In the genomic region with DNA sequence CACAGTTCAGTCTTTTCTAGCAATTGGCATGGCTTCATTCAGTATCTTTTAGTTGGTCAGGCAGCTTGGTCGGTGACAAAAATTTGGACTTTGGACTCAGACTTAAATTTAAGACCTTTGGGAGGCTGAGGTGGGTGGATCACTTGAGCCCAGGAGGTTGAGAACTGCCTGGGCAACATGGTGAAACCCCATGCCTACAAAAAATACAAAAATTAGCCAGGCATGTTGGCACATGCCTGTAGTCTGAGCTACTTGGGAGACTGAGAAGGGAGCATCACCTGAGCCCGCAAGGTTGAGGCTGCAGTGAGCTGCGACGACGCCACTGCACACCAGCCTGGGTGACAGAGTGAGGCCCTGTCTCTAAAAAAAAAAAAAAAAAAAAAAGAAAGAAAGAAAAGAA, we compare ENCODE assay signal across 22 cellular contexts. TPM values are rescaled to one million over a fixed set of nuclear protein-coding genes. Genes with fewer than 3 reads are reported as not detected.
DNase-seq lines count a peak whose midpoint lies in the region; ATAC-seq, FAIRE-seq and TF ChIP-seq lines count a peak whose summit lies in the region.
"Had no signal": no experiment of that assay in that cellular context is flagged by ENCODE, and none has a peak within 500 bp of the region (broad histone marks: within the 10 kb centered on the region; RNA-seq: fewer than 3 reads in every experiment).

No MANE protein-coding gene starts in this region.

- no peak for TF ChIP-seq POLR2A in body of pancreas (IDR thresholded peaks at IDR 0.05)

- H3K36me3 ChIP-seq in BLaER1 treated with 17β-estradiol and CSF1 and Interleukin-3, amounts not matched to agents 10 nM and 100 nM, result no peaks in the 10 kb centered on the region
- H3K36me3 ChIP-seq in HUES48 (ENCODE audit: control insufficient read depth, insufficient read depth, low read length) (no peaks in the 10 kb centered on the region), body of pancreas (replicated peaks in 1 of 2; ENCODE audit: insufficient read depth in 1 of 2, low read depth in 2 of 2) (no peaks in the 10 kb centered on the region), keratinocyte (ENCODE audit: control insufficient read depth in 2 of 2, extremely low read depth in 1 of 2, insufficient read depth in 2 of 2, low read length in 2 of 2) (no peaks in the 10 kb centered on the region)
- H3K36me3 ChIP-seq: SJSA1 had no signal

- no peaks in the 10 kb centered on the region for H3K27me3 ChIP-seq in BLaER1 treated with 17β-estradiol and CSF1 and Interleukin-3, amounts not matched to agents 10 nM and 100 nM
- no peaks in the 10 kb centered on the region for H3K27me3 ChIP-seq in HUES48 (ENCODE audit: control insufficient read depth, insufficient read depth, low read length)
- H3K27me3 ChIP-seq in body of pancreas, result no peaks in the 10 kb centered on the region
- no peaks in the 10 kb centered on the region for H3K27me3 ChIP-seq in keratinocyte (ENCODE audit: control insufficient read depth, extremely low read depth, insufficient read depth, low read length)
- H3K27me3 ChIP-seq: SJSA1 had no signal

- H4K20me1 ChIP-seq in BLaER1 treated with 17β-estradiol and CSF1 and Interleukin-3, amounts not matched to agents 10 nM and 100 nM, result no peaks in the 10 kb centered on the region
- no peaks in the 10 kb centered on the region for H4K20me1 ChIP-seq in keratinocyte (ENCODE audit: control insufficient read depth, extremely low read depth, insufficient read depth, low read length)

- peak overlapping the region in 1 of 11 experiments; percentile 26; a peak in 1 of 22 replicates for H3K9ac ChIP-seq in BLaER1 treated with 17β-estradiol and CSF1 and Interleukin-3, amounts not matched to agents 10 nM and 100 nM
- H3K9ac ChIP-seq in HUES48 (ENCODE audit: low read depth, low read length), result no peak overlapping the region
- H3K9ac ChIP-seq in keratinocyte (ENCODE audit: control insufficient read depth, extremely low read depth, insufficient read depth, low read length), result no peak overlapping the region

- TF ChIP-seq CTCF in body of pancreas (IDR thresholded peaks at IDR 0.05) (no peak), keratinocyte (optimal IDR thresholded peaks at IDR 0.05 in 1 of 3, IDR thresholded peaks at IDR 0.05 in 1 of 3, conservative IDR thresholded peaks at IDR 0.05 in 1 of 3; ENCODE audit: extremely low read depth in 1 of 3, insufficient read depth in 2 of 3, low read length in 3 of 3) (no peak)

- H3K4me1 ChIP-seq in BLaER1 treated with 17β-estradiol and CSF1 and Interleukin-3, amounts not matched to agents 10 nM and 100 nM, result peaks cover 0 to 33% (median 20%) of the 10 kb centered on the region in 10 experiments; a peak in 14 of 20 replicates
- H3K4me1 ChIP-seq in HUES48 (ENCODE audit: control insufficient read depth, insufficient read depth, low read length) (peaks cover 12% of the 10 kb centered on the region), body of pancreas (peaks cover 2% of the 10 kb centered on the region), keratinocyte (ENCODE audit: control insufficient read depth, extremely low read depth, insufficient read depth, low read length) (peaks cover 18% of the 10 kb centered on the region)
- H3K4me1 ChIP-seq: SJSA1 had no signal

- no peaks in the 10 kb centered on the region for H3K79me2 ChIP-seq in keratinocyte (ENCODE audit: control insufficient read depth, insufficient read depth, low read length)

- peak overlapping the region; percentile 8 for H2AFZ ChIP-seq in keratinocyte (ENCODE audit: control insufficient read depth, low read length)

- peaks cover 0 to 11% (median 0%) of the 10 kb centered on the region in 11 experiments; a peak in 2 of 22 replicates for H3K9me3 ChIP-seq in BLaER1 treated with 17β-estradiol and CSF1 and Interleukin-3, amounts not matched to agents 10 nM and 100 nM (replicated peaks in 1 of 11)
- H3K9me3 ChIP-seq in HUES48 (ENCODE audit: control insufficient read depth, insufficient read depth, low read length), result no peaks in the 10 kb centered on the region
- H3K9me3 ChIP-seq in body of pancreas, result no peaks in the 10 kb centered on the region
- H3K9me3 ChIP-seq in keratinocyte (ENCODE audit: control insufficient read depth, low read depth, low read length), result no peaks in the 10 kb centered on the region
- H3K9me3 ChIP-seq: SJSA1 had no signal

- H3K9me1 ChIP-seq in keratinocyte (ENCODE audit: control insufficient read depth, extremely low read depth, insufficient read depth, low read length), result no peaks in the 10 kb centered on the region

- ATAC-seq in body of pancreas (no peak), GM21360 (IDR thresholded peaks at IDR 0.05; ENCODE audit: unreplicated experiment) (no peak)
- ATAC-seq: HepG2 had no signal

- DNase-seq in body of pancreas (no peak), keratinocyte (ENCODE audit: low read depth, low spot score) (no peak), putamen (ENCODE audit: low spot score) (no peak), SHP77 treated with DMSO at 0.1 percent for 48 hours (lab: John Stamatoyannopoulos, UW) (no peak), activated T-cell treated with anti-CD3 and anti-CD28 coated beads for 4 hours (no peak)
- DNase-seq: COR-L47; DMS79; KG1; NCI-H1092; NCI-H2081 treated with DMSO at 0.1 percent for 48 hours; NCI-H345; NK-92 treated with Interleukin-12 subunit alpha and Interleukin-12 subunit beta, amount 100 ng/mL, for 24 hours; SW 1271 had no signal

- FAIRE-seq in keratinocyte (lab: Jason Lieb, UNC), result no peak
- FAIRE-seq: HepG2 had no signal

- 62 to 80% methylated on average over 5 of the region's 5 CpGs for WGBS in body of pancreas, 2 donors

- dilution Hi-C loops in keratinocyte (cut with MboI; ENCODE audit: extremely low pct_ligation_motif_present, low sequenced_read_pairs), result no loop called here

- peak overlapping the region in 7 of 11 experiments; percentile 7 to 83 (median 53); a peak in 9 of 22 replicates for H3K4me2 ChIP-seq in BLaER1 treated with 17β-estradiol and CSF1 and Interleukin-3, amounts not matched to agents 10 nM and 100 nM
- peak overlapping the region; percentile 38 for H3K4me2 ChIP-seq in keratinocyte (ENCODE audit: control insufficient read depth, extremely low read depth, insufficient read depth, low read depth, low read length)

- intact Hi-C loops in body of pancreas (cut with DNase I), result no loop called here

- H3K27ac ChIP-seq in BLaER1 treated with 17β-estradiol and CSF1 and Interleukin-3, amounts not matched to agents 10 nM and 100 nM, result peak overlapping the region in 8 of 11 experiments; percentile 35 to 74 (median 60); a peak in 14 of 22 replicates
- H3K27ac ChIP-seq in HUES48 (ENCODE audit: low read depth, low read length) (peak overlapping the region; percentile 89), body of pancreas (peak overlapping the region in 3 of 4 donors; percentile 10 to 78 (median 58)), keratinocyte (ENCODE audit: control insufficient read depth, insufficient read depth, low read length) (peak overlapping the region; percentile 78)
- H3K27ac ChIP-seq: SJSA1 had no signal

- H3K4me3 ChIP-seq in BLaER1 treated with 17β-estradiol and CSF1 and Interleukin-3, amounts not matched to agents 10 nM and 100 nM, result no peak overlapping the region
- H3K4me3 ChIP-seq in HUES48 (ENCODE audit: low read depth, low read length), result no peak overlapping the region
- no peak overlapping the region for H3K4me3 ChIP-seq in body of pancreas
- H3K4me3 ChIP-seq in keratinocyte (ENCODE audit: control insufficient read depth in 2 of 3, extremely low read depth in 1 of 3, insufficient read depth in 2 of 3, low read depth in 1 of 3, low read length in 3 of 3), result no peak overlapping the region
- H3K4me3 ChIP-seq: SJSA1 had no signal

RNA-seq across cellular contexts. Expression of gene ITPRID1, which starts 19.5 kb away (rescaled TPM):
- not detected for total RNA-seq in body of pancreas
- polyA plus RNA-seq in keratinocyte, result 0.01 TPM in 1 of 3 replicates, not detected in the others
- not detected for polyA plus RNA-seq in keratinocyte (2011; ENCODE audit: low read depth)
- not detected in 2 replicates for polyA plus RNA-seq in keratinocyte (2011; cell fraction: cytosol; rRNA removed)
- polyA plus RNA-seq in keratinocyte (2011; cell fraction: nucleus; rRNA removed), result not detected in 2 replicates
- not detected in 2 replicates for polyA plus RNA-seq in keratinocyte (2012; ENCODE audit: low replicate concordance)
- polyA minus RNA-seq in keratinocyte, result not detected in 3 replicates
- polyA minus RNA-seq in keratinocyte (2011; cell fraction: cytosol; rRNA and poly(A)+ RNA removed), result not detected
- not detected in 2 replicates for polyA minus RNA-seq in keratinocyte (2011; cell fraction: nucleus; rRNA and poly(A)+ RNA removed)
- total RNA-seq: HepG2, M059J, OCI-LY7, RPMI7951, SJSA1 had no signal
- polyA plus RNA-seq: CD14-positive monocyte, HepG2 had no signal
